Comparison of ENCODE assay signal across 1 cellular context in genomic region chr14:54462048-54462447, GRCh38.
TF ChIP-seq lines count a peak whose summit lies in the region.

No MANE protein-coding gene starts in this region.

TF ChIP-seq in IMR-90, 13 proteins besides CTCF, POLR2A, EP300 and RAD21:
- no peak for TF ChIP-seq ELK1 (IDR thresholded peaks at IDR 0.05; ENCODE audit: borderline replicate concordance, low read depth, low read length)
- no peak for TF ChIP-seq MAZ (IDR thresholded peaks at IDR 0.05; ENCODE audit: borderline replicate concordance, low read depth, low read length)
- TF ChIP-seq CEBPB (IDR thresholded peaks at IDR 0.05; ENCODE audit: low read depth, low read length) = peak; percentile 16; the same call in 1 of the 2 replicates
- no peak for TF ChIP-seq RCOR1 (IDR thresholded peaks at IDR 0.05; ENCODE audit: insufficient replicate concordance, low read length)
- TF ChIP-seq MXI1 (IDR thresholded peaks at IDR 0.05; ENCODE audit: borderline replicate concordance, low read depth, low read length) = no peak
- TF ChIP-seq CHD1 (IDR thresholded peaks at IDR 0.05; ENCODE audit: low read depth, low read length) = no peak
